In genomic region chr2:44245068-44245861, GRCh38 we compare ENCODE assay signal across 1 cellular context.
TF ChIP-seq lines count a peak whose summit lies in the region.

No MANE protein-coding gene starts in this region.

TF ChIP-seq in GM23338, 12 proteins besides CTCF, POLR2A, EP300 and RAD21 (continued from another document):
- TF ChIP-seq, protein P1, sequence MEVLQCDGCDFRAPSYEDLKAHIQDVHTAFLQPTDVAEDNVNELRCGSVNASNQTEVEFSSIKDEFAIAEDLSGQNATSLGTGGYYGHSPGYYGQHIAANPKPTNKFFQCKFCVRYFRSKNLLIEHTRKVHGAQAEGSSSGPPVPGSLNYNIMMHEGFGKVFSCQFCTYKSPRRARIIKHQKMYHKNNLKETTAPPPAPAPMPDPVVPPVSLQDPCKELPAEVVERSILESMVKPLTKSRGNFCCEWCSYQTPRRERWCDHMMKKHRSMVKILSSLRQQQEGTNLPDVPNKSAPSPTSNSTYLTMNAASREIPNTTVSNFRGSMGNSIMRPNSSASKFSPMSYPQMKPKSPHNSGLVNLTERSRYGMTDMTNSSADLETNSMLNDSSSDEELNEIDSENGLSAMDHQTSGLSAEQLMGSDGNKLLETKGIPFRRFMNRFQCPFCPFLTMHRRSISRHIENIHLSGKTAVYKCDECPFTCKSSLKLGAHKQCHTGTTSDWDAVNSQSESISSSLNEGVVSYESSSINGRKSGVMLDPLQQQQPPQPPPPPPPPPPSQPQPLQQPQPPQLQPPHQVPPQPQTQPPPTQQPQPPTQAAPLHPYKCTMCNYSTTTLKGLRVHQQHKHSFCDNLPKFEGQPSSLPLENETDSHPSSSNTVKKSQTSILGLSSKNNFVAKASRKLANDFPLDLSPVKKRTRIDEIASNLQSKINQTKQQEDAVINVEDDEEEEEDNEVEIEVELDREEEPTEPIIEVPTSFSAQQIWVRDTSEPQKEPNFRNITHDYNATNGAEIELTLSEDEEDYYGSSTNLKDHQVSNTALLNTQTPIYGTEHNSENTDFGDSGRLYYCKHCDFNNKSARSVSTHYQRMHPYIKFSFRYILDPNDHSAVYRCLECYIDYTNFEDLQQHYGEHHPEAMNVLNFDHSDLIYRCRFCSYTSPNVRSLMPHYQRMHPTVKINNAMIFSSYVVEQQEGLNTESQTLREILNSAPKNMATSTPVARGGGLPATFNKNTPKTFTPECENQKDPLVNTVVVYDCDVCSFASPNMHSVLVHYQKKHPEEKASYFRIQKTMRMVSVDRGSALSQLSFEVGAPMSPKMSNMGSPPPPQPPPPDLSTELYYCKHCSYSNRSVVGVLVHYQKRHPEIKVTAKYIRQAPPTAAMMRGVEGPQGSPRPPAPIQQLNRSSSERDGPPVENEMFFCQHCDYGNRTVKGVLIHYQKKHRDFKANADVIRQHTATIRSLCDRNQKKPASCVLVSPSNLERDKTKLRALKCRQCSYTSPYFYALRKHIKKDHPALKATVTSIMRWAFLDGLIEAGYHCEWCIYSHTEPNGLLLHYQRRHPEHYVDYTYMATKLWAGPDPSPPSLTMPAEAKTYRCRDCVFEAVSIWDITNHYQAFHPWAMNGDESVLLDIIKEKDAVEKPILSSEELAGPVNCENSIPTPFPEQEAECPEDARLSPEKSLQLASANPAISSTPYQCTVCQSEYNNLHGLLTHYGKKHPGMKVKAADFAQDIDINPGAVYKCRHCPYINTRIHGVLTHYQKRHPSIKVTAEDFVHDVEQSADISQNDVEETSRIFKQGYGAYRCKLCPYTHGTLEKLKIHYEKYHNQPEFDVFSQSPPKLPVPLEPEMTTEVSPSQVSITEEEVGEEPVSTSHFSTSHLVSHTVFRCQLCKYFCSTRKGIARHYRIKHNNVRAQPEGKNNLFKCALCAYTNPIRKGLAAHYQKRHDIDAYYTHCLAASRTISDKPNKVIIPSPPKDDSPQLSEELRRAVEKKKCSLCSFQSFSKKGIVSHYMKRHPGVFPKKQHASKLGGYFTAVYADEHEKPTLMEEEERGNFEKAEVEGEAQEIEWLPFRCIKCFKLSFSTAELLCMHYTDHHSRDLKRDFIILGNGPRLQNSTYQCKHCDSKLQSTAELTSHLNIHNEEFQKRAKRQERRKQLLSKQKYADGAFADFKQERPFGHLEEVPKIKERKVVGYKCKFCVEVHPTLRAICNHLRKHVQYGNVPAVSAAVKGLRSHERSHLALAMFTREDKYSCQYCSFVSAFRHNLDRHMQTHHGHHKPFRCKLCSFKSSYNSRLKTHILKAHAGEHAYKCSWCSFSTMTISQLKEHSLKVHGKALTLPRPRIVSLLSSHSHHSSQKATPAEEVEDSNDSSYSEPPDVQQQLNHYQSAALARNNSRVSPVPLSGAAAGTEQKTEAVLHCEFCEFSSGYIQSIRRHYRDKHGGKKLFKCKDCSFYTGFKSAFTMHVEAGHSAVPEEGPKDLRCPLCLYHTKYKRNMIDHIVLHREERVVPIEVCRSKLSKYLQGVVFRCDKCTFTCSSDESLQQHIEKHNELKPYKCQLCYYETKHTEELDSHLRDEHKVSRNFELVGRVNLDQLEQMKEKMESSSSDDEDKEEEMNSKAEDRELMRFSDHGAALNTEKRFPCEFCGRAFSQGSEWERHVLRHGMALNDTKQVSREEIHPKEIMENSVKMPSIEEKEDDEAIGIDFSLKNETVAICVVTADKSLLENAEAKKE (CRISPR knock-in tag; IDR thresholded peaks at IDR 0.05), result no peak
- no peak for TF ChIP-seq STAT1 (IDR thresholded peaks at IDR 0.05; ENCODE audit: unreplicated experiment)
- no peak for TF ChIP-seq JUNB (IDR thresholded peaks at IDR 0.05; ENCODE audit: unreplicated experiment)
- no peak for TF ChIP-seq REST (IDR thresholded peaks at IDR 0.05; ENCODE audit: unreplicated experiment)
- no peak for TF ChIP-seq EZH2phosphoT487 (IDR thresholded peaks at IDR 0.05; ENCODE audit: unreplicated experiment)
- TF ChIP-seq, protein P2, sequence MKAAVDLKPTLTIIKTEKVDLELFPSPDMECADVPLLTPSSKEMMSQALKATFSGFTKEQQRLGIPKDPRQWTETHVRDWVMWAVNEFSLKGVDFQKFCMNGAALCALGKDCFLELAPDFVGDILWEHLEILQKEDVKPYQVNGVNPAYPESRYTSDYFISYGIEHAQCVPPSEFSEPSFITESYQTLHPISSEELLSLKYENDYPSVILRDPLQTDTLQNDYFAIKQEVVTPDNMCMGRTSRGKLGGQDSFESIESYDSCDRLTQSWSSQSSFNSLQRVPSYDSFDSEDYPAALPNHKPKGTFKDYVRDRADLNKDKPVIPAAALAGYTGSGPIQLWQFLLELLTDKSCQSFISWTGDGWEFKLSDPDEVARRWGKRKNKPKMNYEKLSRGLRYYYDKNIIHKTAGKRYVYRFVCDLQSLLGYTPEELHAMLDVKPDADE (IDR thresholded peaks at IDR 0.05), result no peak
- no peak for TF ChIP-seq EZH2 (IDR thresholded peaks at IDR 0.05; ENCODE audit: low read depth, unreplicated experiment)
- no peak for TF ChIP-seq ZNF331 (CRISPR knock-in tag; IDR thresholded peaks at IDR 0.05; ENCODE audit: low read depth)
TF ChIP-seq in GM23338: peak in this region for 0.
